ENCODE assay signal across 1 cellular context in genomic region chr19:14571695-14572490, GRCh38.
A peak's percentile ranks its signal among the peaks of the same experiment; 100 is the strongest.
TF ChIP-seq lines count a peak whose summit lies in the region.

Gene NDUFB7, minus strand, starts transcription at chr19:14572066. Its CDS starts 66 bp downstream, at chr19:14572000.

TF ChIP-seq in SK-N-SH, 30 proteins besides CTCF, POLR2A, EP300 and RAD21 (continued from another document):
- TF ChIP-seq REST (IDR thresholded peaks at IDR 0.05; ENCODE audit: low read depth, low read length): 0 out of 2 replicates have a peak, but pooled peaks have one; percentile 37
- TF ChIP-seq ZBTB33 (IDR thresholded peaks at IDR 0.05; ENCODE audit: borderline replicate concordance, low read depth): no peak
- TF ChIP-seq JUND (IDR thresholded peaks at IDR 0.05): no peak
- TF ChIP-seq USF1 (IDR thresholded peaks at IDR 0.05; ENCODE audit: borderline replicate concordance, low read depth): peak; percentile 10; the same call in 1 of the 2 replicates
- no peak for TF ChIP-seq FOXM1 (IDR thresholded peaks at IDR 0.05; ENCODE audit: low read depth)
- peak; percentile 91 for TF ChIP-seq CHD2 (IDR thresholded peaks at IDR 0.05; ENCODE audit: low read length, partially characterized antibody)
- TF ChIP-seq SMC3 (IDR thresholded peaks at IDR 0.05; ENCODE audit: low read depth, low read length): peak; percentile 26; the same call in 1 of the 2 replicates
- TF ChIP-seq ELF1 (IDR thresholded peaks at IDR 0.05): peak; percentile 85
- peak; percentile 79 for TF ChIP-seq RCOR1 (IDR thresholded peaks at IDR 0.05; ENCODE audit: low read length)
